In genomic region chr16:21535201-21535600, GRCh38 we compare ENCODE assay signal across 5 cellular contexts.
DNase-seq lines count a peak whose midpoint lies in the region; ATAC-seq, FAIRE-seq and TF ChIP-seq lines count a peak whose summit lies in the region.
"Not testable (repeated sequence)": the region's sequence is repeated elsewhere in the genome, so short reads cannot be mapped to it uniquely, and the experiment has no call there.

No MANE protein-coding gene starts in this region.

- not testable (repeated sequence) for H3K4me1 Mint-ChIP-seq in GM23338

- H3K4me2 ChIP-seq in GM23338; K562 (ENCODE audit: insufficient read depth, low read length): not testable (repeated sequence)

- CTCF ChIA-PET in K562 (lab: Yijun Ruan, JAX; ENCODE audit: low intra/inter-chr PET ratio) = not testable (repeated sequence)

- not testable (repeated sequence) for H3K9me3 Mint-ChIP-seq in GM23338

- not testable (repeated sequence) for FAIRE-seq in K562 (lab: Jason Lieb, UNC)

- not testable (repeated sequence) for H3K9me3 ChIP-seq in K562 (replicated peaks; ENCODE audit: control insufficient read depth, insufficient read depth, low read depth, low read length)

- in situ Hi-C loops in K562 (cut with MboI) = not testable (repeated sequence)

- not testable (repeated sequence) for H2AFZ ChIP-seq in GM23338; K562 (ENCODE audit: low read depth, low read length)

- intact Hi-C loops in K562 (cut with micrococcal nuclease); Right ventricle myocardium superior (cut with DNase I); left cardiac atrium (cut with DNase I); left ventricle myocardium superior (cut with micrococcal nuclease): not testable (repeated sequence)

- not testable (repeated sequence) for H3F3A ChIP-seq in GM23338 (replicated peaks; ENCODE audit: low read depth)

- not testable (repeated sequence) for H3K36me3 ChIP-seq in GM23338 (ENCODE audit: insufficient read depth); K562 (ENCODE audit: control insufficient read depth, insufficient read depth, low read length)

- not testable (repeated sequence) for H3K27me3 Mint-ChIP-seq in GM23338 (ENCODE audit: insufficient read depth, low read depth, poor library complexity)

- not testable (repeated sequence) for TF ChIP-seq RAD21 in K562 (CRISPR knock-in tag; conservative IDR thresholded peaks at IDR 0.05 in 1 of 2, IDR thresholded peaks at IDR 0.05 in 1 of 2)

- not testable (repeated sequence) for DNase-seq in GM23338 (ENCODE audit: low spot score); K562 (ENCODE audit: extremely low read depth in 1 of 4, low spot score in 3 of 4)
- DNase-seq in Right ventricle myocardium superior (peak; percentile 26), left cardiac atrium (peak; percentile 4), left ventricle myocardium superior (peak; percentile 10)

- not testable (repeated sequence) for H3K4me1 ChIP-seq in GM23338 (ENCODE audit: insufficient read depth)
- H3K4me1 ChIP-seq in K562 (replicated peaks in 1 of 2; ENCODE audit: control insufficient read depth in 2 of 2, insufficient read depth in 2 of 2, low read length in 2 of 2) = peaks cover 6 to 12% of the 10 kb centered on the region in 2 experiments; a peak in 4 of 5 replicates

- not testable (repeated sequence) for H3K9me1 ChIP-seq in K562 (ENCODE audit: control insufficient read depth, insufficient read depth, low read length)

- not testable (repeated sequence) for H3K27me3 ChIP-seq in GM23338 (ENCODE audit: insufficient read depth); K562 (ENCODE audit: control insufficient read depth in 2 of 2, insufficient read depth in 2 of 2, low read length in 2 of 2)

- not testable (repeated sequence) for H4K20me1 ChIP-seq in GM23338 (replicated peaks; ENCODE audit: insufficient read depth); K562 (replicated peaks; ENCODE audit: control insufficient read depth, insufficient read depth, low read length)

- WGBS in K562 (ENCODE audit: insufficient coverage, low coverage, missing lambda C conversion rate) = 70% methylated on average over 4 of the region's 7 CpGs

- not testable (repeated sequence) for TF ChIP-seq POLR2A in K562 (conservative IDR thresholded peaks at IDR 0.05)

- POLR2A ChIA-PET in K562 (lab: Yijun Ruan, JAX) = not testable (repeated sequence)

- ATAC-seq in GM23338 = peak; percentile 12; the same call in 1 of the 3 replicates
- ATAC-seq in K562; Right ventricle myocardium superior (ENCODE audit: poor library complexity); left cardiac atrium; left ventricle myocardium superior: not testable (repeated sequence)

- not testable (repeated sequence) for H3K79me2 ChIP-seq in GM23338 (replicated peaks; ENCODE audit: insufficient read depth); K562 (ENCODE audit: control insufficient read depth, insufficient read depth, low read length)

- H3K4me3 Mint-ChIP-seq in GM23338 = not testable (repeated sequence)

- H3K27ac ChIP-seq in GM23338 (ENCODE audit: low read depth); K562 (ENCODE audit: extremely low read depth, low read depth, low read length): not testable (repeated sequence)

- not testable (repeated sequence) for H3K9me2 ChIP-seq in GM23338 (ENCODE audit: insufficient read depth)

- not testable (repeated sequence) for H3K4me3 ChIP-seq in GM23338, K562

- not testable (repeated sequence) for H3K36me3 Mint-ChIP-seq in GM23338 (ENCODE audit: low read depth)

- H3K9ac ChIP-seq in K562 (ENCODE audit: insufficient read depth in 1 of 2, low read depth in 2 of 2, low read length in 2 of 2) = not testable (repeated sequence)

- H3K27ac Mint-ChIP-seq in GM23338 = not testable (repeated sequence)

- BruUV-seq in K562 (replicated peaks; lab: Mats Ljungman, UMichigan) = TSS peak; percentile 75

- not testable (repeated sequence) for TF ChIP-seq CTCF in GM23338 (conservative IDR thresholded peaks at IDR 0.05; ENCODE audit: low read depth in 2 of 2); K562 (IDR thresholded peaks at IDR 0.05 in 2 of 3, conservative IDR thresholded peaks at IDR 0.05 in 1 of 3; ENCODE audit: insufficient read depth in 2 of 3, low read depth in 1 of 3, low read length in 3 of 3)

- not testable (repeated sequence) for TF ChIP-seq EP300 in K562 (IDR thresholded peaks at IDR 0.05; ENCODE audit: low read length)
